13 cellular contexts compared by ENCODE assay signal in genomic region chr21:45994086-45994661, GRCh38. TPM values are rescaled to one million over a fixed set of nuclear protein-coding genes. Genes with fewer than 3 reads are reported as not detected.
DNase-seq lines count a peak whose midpoint lies in the region; ATAC-seq, FAIRE-seq and TF ChIP-seq lines count a peak whose summit lies in the region.
"Had no signal": no experiment of that assay in that cellular context is flagged by ENCODE, and none has a peak within 500 bp of the region (broad histone marks: within the 10 kb centered on the region; RNA-seq: fewer than 3 reads in every experiment).

No MANE protein-coding gene starts in this region.

- intact Hi-C loops in esophagus muscularis mucosa (cut with DNase I) (no loop called here), tibial artery (cut with DNase I; ENCODE audit: low total_unique reads) (loop anchor here (10.0 kb wide), 1 partner anchor 131 kb away; no protein-coding TSS in a partner anchor), A673 (cut with micrococcal nuclease; ENCODE audit: unreplicated experiment) (no loop called here)

- H3K4me3 ChIP-seq in esophagus muscularis mucosa (no peak overlapping the region), tibial artery (no peak overlapping the region), A673 (ENCODE audit: low read depth, low read length, poor library complexity, severe bottlenecking) (no peak overlapping the region)

- TF ChIP-seq POLR2A in esophagus muscularis mucosa (IDR thresholded peaks at IDR 0.05; ENCODE audit: low read depth) = no peak
- no peak for TF ChIP-seq POLR2A in GM12892 (IDR thresholded peaks at IDR 0.05; ENCODE audit: low read depth, low read length)

- peaks cover 83 to 100% (median 99%) of the 10 kb centered on the region in 4 donors for H3K36me3 ChIP-seq in esophagus muscularis mucosa
- H3K36me3 ChIP-seq in tibial artery = peaks cover 81 to 100% (median 98%) of the 10 kb centered on the region in 3 donors
- H3K36me3 ChIP-seq in A673 (ENCODE audit: insufficient read depth, low read length, poor library complexity, severe bottlenecking) = no peaks in the 10 kb centered on the region

- H3K27ac ChIP-seq in esophagus muscularis mucosa (replicated peaks in 1 of 4) (peak overlapping the region; percentile 79 to 85 (median 81)), tibial artery (peak overlapping the region; percentile 73 to 82), A673 (ENCODE audit: low read depth, low read length, poor library complexity, severe bottlenecking) (no peak overlapping the region)

- FAIRE-seq in GM12892 (lab: Jason Lieb, UNC) = no peak
- FAIRE-seq: A204.1, astrocyte had no signal

- ATAC-seq in GM18907 (IDR thresholded peaks at IDR 0.05; ENCODE audit: unreplicated experiment) = no peak

- H3K27me3 ChIP-seq in esophagus muscularis mucosa = no peaks in the 10 kb centered on the region
- no peaks in the 10 kb centered on the region for H3K27me3 ChIP-seq in tibial artery
- H3K27me3 ChIP-seq in A673 (replicated peaks; ENCODE audit: insufficient read depth, low read depth, low read length, poor library complexity) = no peaks in the 10 kb centered on the region

- peak; percentile 1 for DNase-seq in activated CD4-positive, alpha-beta T cell treated with anti-CD3 and anti-CD28 coated beads for 48 hours
- DNase-seq in activated CD4-positive, alpha-beta T cell treated with anti-CD3 and anti-CD28 coated beads, Interleukin-2, amount 50 U/mL, for 1 hour = no peak
- DNase-seq in esophagus muscularis mucosa (ENCODE audit: extremely low spot score) (no peak), myocyte (ENCODE audit: low read depth) (peak; percentile 32), tibial artery (peak; percentile 20 to 66), GM12892 (ENCODE audit: insufficient read length) (no peak), A673 (ENCODE audit: low spot score) (no peak)
- DNase-seq: hypothalamus, NCI-H1092, NCI-H510A had no signal

- CTCF ChIA-PET in A673 (lab: Charles Lee) = no interaction called here

- no peak for TF ChIP-seq EP300 in esophagus muscularis mucosa (IDR thresholded peaks at IDR 0.05)

- no peak for TF ChIP-seq CTCF in esophagus muscularis mucosa (IDR thresholded peaks at IDR 0.05)
- TF ChIP-seq CTCF in tibial artery (IDR thresholded peaks at IDR 0.05) = no peak
- no peak for TF ChIP-seq CTCF in A673 (conservative IDR thresholded peaks at IDR 0.05; ENCODE audit: low read depth, low read length)

- WGBS in esophagus muscularis mucosa = 90% methylated on average over 10 of the region's 24 CpGs

- BruUV-seq in A673 (replicated peaks; lab: Mats Ljungman, UMichigan) = no TSS peak

- POLR2A ChIA-PET in A673 (lab: Charles Lee; ENCODE audit: low non-redundant PET) = no interaction called here

- H3K4me1 ChIP-seq in esophagus muscularis mucosa = peaks cover 3 to 96% (median 85%) of the 10 kb centered on the region in 4 donors
- H3K4me1 ChIP-seq in tibial artery = peaks cover 0 to 28% (median 3%) of the 10 kb centered on the region in 4 donors
- no peaks in the 10 kb centered on the region for H3K4me1 ChIP-seq in A673 (ENCODE audit: insufficient read depth, low read length, poor library complexity, severe bottlenecking)

- H3K9me3 ChIP-seq in esophagus muscularis mucosa (no peaks in the 10 kb centered on the region), tibial artery (no peaks in the 10 kb centered on the region), A673 (ENCODE audit: low read depth, low read length, poor library complexity, severe bottlenecking) (no peaks in the 10 kb centered on the region)

RNA-seq across cellular contexts. Expression of gene COL6A1, which starts 12.6 kb away (rescaled TPM):
- 1,000 to 10,000 TPM in 2 of 4 donors, 100 to 1,000 TPM in 2; 646 to 1,432 (median 1,078) TPM for total RNA-seq in esophagus muscularis mucosa
- 678 and 866 TPM in 2 replicates for total RNA-seq in myocyte
- 278 TPM for polyA plus RNA-seq in myocyte (2012)
- polyA plus RNA-seq in GM12892 (2012; ENCODE audit: missing spikeins) = not detected
- total RNA-seq in A673 (2021) = 19.7 and 39.0 TPM in 2 replicates

Comparison
In these comparisons a context has a peak if more than half of its experiments do, and no peak if none do; other contexts are left out.
1. DNase-seq: peak in activated CD4-positive, alpha-beta T cell treated with anti-CD3 and anti-CD28 coated beads for 48 hours (single experiment), myocyte (single experiment) and tibial artery (2 of 2); none in activated CD4-positive, alpha-beta T cell treated with anti-CD3 and anti-CD28 coated beads, Interleukin-2, amount 50 U/mL, for 1 hour (single experiment), esophagus muscularis mucosa (single experiment), GM12892 (single experiment) and A673 (single experiment).
2. RNA of gene COL6A1, which starts 12.6 kb away (total RNA-seq): 646 to 1,432 TPM in esophagus muscularis mucosa and 678 to 866 TPM in myocyte; 19.7 to 39.0 TPM in A673; every median in the first group is over 10 times any median in the second.